ENCODE assay signal across 1 cellular context in the genomic region with DNA sequence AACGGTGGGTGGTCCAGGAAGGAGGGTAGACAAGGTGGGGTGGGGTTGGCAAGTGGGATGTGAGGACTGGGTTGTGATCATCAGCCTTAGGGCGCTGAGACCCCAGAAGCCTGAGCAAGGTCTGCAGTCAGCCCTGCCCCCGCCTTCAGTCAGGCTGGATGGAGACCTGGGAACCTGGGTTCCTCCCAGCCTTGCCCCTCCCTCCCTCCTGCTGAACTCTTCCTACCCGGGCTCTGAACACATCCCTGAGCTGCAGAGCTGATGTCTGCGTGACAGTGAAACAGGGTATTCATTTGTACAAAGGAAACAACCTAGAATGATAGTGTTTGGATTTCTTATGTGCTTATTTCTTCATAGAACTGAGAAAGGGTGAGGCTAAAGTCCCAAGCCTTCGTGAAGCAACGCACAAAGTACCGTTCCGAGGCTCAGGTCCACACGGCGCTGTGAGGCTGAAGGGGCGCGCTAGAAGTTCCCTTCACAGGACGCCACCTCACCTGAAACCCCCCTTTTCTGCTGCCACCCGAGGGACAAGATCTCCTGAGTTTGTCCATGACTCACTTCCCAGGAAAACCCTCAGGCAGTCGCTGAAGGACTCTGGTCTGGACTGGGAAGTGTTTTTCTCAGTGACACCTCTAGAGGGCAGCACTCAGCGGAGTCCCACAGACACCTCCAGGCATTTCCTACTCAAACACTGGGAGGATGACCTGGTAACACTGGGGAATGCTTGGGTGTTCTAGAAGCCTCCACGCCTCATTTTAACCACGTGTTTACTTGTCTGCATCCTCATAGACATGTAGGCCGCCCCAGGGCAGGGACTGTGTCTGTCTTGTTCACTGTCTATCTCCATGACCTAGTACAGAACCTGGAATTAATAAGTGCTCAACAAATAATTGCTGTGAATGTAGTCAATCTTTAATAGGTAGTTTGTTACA.
TF ChIP-seq lines count a peak whose summit lies in the region.

No MANE protein-coding gene starts in this region.

TF ChIP-seq in HepG2, 621 proteins besides CTCF, POLR2A, EP300 and RAD21 (continued from another document and continues in another):
- TF ChIP-seq ZNF841 (CRISPR knock-in tag; IDR thresholded peaks at IDR 0.05; ENCODE audit: borderline replicate concordance) (no peak), ZNF292 (CRISPR knock-in tag; IDR thresholded peaks at IDR 0.05; ENCODE audit: borderline replicate concordance, low read depth) (peak; percentile 39; the same call in 1 of the 2 replicates), ELF1 (CRISPR knock-in tag; IDR thresholded peaks at IDR 0.05) (peak; percentile 55), ZNF547 (CRISPR knock-in tag; IDR thresholded peaks at IDR 0.05) (peak; percentile 57; the same call in 1 of the 2 replicates), TBX2 (CRISPR knock-in tag; IDR thresholded peaks at IDR 0.05; ENCODE audit: borderline replicate concordance) (peak; percentile 49; the same call in 1 of the 2 replicates), DPF2 (CRISPR knock-in tag; IDR thresholded peaks at IDR 0.05; ENCODE audit: borderline replicate concordance, low read depth) (no peak), NPAS2 (CRISPR knock-in tag; IDR thresholded peaks at IDR 0.05; ENCODE audit: borderline replicate concordance) (no peak), ZFP91 (CRISPR knock-in tag; IDR thresholded peaks at IDR 0.05; ENCODE audit: borderline replicate concordance) (no peak; the same call in 1 of the 2 replicates), ZC3H13 (CRISPR knock-in tag; IDR thresholded peaks at IDR 0.05) (no peak), CENPT (CRISPR knock-in tag; IDR thresholded peaks at IDR 0.05; ENCODE audit: low read depth) (no peak), NR1H2 (CRISPR knock-in tag; IDR thresholded peaks at IDR 0.05; ENCODE audit: borderline replicate concordance, low read depth) (no peak), ZNF484 (CRISPR knock-in tag; IDR thresholded peaks at IDR 0.05; ENCODE audit: borderline replicate concordance, low read depth) (no peak), ZBTB34 (CRISPR knock-in tag; IDR thresholded peaks at IDR 0.05) (no peak), ZNF678 (CRISPR knock-in tag; IDR thresholded peaks at IDR 0.05) (no peak), CREM (IDR thresholded peaks at IDR 0.05) (no peak), CREM (CRISPR knock-in tag; IDR thresholded peaks at IDR 0.05) (no peak), RBFOX2 (IDR thresholded peaks at IDR 0.05; ENCODE audit: low read depth, low read length) (no peak), IRF1 (CRISPR knock-in tag; IDR thresholded peaks at IDR 0.05; ENCODE audit: low read depth) (no peak), NR0B2 (CRISPR knock-in tag; IDR thresholded peaks at IDR 0.05) (0 out of 2 replicates have a peak, but pooled peaks have one; percentile 39), HOMEZ (CRISPR knock-in tag; IDR thresholded peaks at IDR 0.05; ENCODE audit: low read depth) (peak; percentile 47; the same call in 1 of the 2 replicates), PRPF4 (IDR thresholded peaks at IDR 0.05; ENCODE audit: low read depth, low read length, poor library complexity, severe bottlenecking) (no peak), MIXL1 (CRISPR knock-in tag; IDR thresholded peaks at IDR 0.05) (peak; percentile 74; the same call in 1 of the 2 replicates), ZMAT5 (CRISPR knock-in tag; IDR thresholded peaks at IDR 0.05; ENCODE audit: borderline replicate concordance, low read depth) (no peak), IKZF4 (CRISPR knock-in tag; IDR thresholded peaks at IDR 0.05; ENCODE audit: borderline replicate concordance, low read depth, not compliant biosample characterization) (no peak), ZNF296 (CRISPR knock-in tag; conservative IDR thresholded peaks at IDR 0.05) (0 out of 2 replicates have a peak, but pooled peaks have one; percentile 19), ZNF598 (CRISPR knock-in tag; IDR thresholded peaks at IDR 0.05; ENCODE audit: borderline replicate concordance) (peak; percentile 88; the same call in 1 of the 2 replicates), ZMYM3 (CRISPR knock-in tag; IDR thresholded peaks at IDR 0.05) (no peak), ZNF496 (CRISPR knock-in tag; IDR thresholded peaks at IDR 0.05; ENCODE audit: insufficient replicate concordance) (no peak), MTF1 (CRISPR knock-in tag; IDR thresholded peaks at IDR 0.05) (no peak), REL (CRISPR knock-in tag; conservative IDR thresholded peaks at IDR 0.05) (no peak), ZNF264 (CRISPR knock-in tag; IDR thresholded peaks at IDR 0.05) (peak; percentile 62; the same call in 1 of the 2 replicates), MLLT10 (CRISPR knock-in tag; IDR thresholded peaks at IDR 0.05) (no peak), SRSF4 (IDR thresholded peaks at IDR 0.05; ENCODE audit: low read depth, low read length, poor library complexity, severe bottlenecking) (no peak), KLF6 (CRISPR knock-in tag; IDR thresholded peaks at IDR 0.05) (peak; percentile 44; the same call in 1 of the 2 replicates), ZNF644 (CRISPR knock-in tag; IDR thresholded peaks at IDR 0.05; ENCODE audit: low read depth) (peak; percentile 88), ZNF747 (CRISPR knock-in tag; IDR thresholded peaks at IDR 0.05; ENCODE audit: borderline replicate concordance) (no peak), ZNF629 (CRISPR knock-in tag; conservative IDR thresholded peaks at IDR 0.05) (no peak), HNF1B (CRISPR knock-in tag; IDR thresholded peaks at IDR 0.05) (no peak), ZNF251 (CRISPR knock-in tag; IDR thresholded peaks at IDR 0.05) (no peak), HOXA7 (CRISPR knock-in tag; IDR thresholded peaks at IDR 0.05) (no peak), NCOA5 (CRISPR knock-in tag; IDR thresholded peaks at IDR 0.05) (no peak), NBN (conservative IDR thresholded peaks at IDR 0.05) (no peak)
- TF ChIP-seq, protein P1, sequence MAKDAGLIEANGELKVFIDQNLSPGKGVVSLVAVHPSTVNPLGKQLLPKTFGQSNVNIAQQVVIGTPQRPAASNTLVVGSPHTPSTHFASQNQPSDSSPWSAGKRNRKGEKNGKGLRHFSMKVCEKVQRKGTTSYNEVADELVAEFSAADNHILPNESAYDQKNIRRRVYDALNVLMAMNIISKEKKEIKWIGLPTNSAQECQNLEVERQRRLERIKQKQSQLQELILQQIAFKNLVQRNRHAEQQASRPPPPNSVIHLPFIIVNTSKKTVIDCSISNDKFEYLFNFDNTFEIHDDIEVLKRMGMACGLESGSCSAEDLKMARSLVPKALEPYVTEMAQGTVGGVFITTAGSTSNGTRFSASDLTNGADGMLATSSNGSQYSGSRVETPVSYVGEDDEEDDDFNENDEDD (CRISPR knock-in tag; IDR thresholded peaks at IDR 0.05; ENCODE audit: borderline replicate concordance) = peak; percentile 52; the same call in 1 of the 2 replicates
- TF ChIP-seq, protein P2, sequence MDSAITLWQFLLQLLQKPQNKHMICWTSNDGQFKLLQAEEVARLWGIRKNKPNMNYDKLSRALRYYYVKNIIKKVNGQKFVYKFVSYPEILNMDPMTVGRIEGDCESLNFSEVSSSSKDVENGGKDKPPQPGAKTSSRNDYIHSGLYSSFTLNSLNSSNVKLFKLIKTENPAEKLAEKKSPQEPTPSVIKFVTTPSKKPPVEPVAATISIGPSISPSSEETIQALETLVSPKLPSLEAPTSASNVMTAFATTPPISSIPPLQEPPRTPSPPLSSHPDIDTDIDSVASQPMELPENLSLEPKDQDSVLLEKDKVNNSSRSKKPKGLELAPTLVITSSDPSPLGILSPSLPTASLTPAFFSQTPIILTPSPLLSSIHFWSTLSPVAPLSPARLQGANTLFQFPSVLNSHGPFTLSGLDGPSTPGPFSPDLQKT (CRISPR knock-in tag; IDR thresholded peaks at IDR 0.05; ENCODE audit: borderline replicate concordance) = no peak
- TF ChIP-seq, protein P3, sequence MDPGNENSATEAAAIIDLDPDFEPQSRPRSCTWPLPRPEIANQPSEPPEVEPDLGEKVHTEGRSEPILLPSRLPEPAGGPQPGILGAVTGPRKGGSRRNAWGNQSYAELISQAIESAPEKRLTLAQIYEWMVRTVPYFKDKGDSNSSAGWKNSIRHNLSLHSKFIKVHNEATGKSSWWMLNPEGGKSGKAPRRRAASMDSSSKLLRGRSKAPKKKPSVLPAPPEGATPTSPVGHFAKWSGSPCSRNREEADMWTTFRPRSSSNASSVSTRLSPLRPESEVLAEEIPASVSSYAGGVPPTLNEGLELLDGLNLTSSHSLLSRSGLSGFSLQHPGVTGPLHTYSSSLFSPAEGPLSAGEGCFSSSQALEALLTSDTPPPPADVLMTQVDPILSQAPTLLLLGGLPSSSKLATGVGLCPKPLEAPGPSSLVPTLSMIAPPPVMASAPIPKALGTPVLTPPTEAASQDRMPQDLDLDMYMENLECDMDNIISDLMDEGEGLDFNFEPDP (CRISPR knock-in tag; conservative IDR thresholded peaks at IDR 0.05) = no peak
- TF ChIP-seq, protein P4, sequence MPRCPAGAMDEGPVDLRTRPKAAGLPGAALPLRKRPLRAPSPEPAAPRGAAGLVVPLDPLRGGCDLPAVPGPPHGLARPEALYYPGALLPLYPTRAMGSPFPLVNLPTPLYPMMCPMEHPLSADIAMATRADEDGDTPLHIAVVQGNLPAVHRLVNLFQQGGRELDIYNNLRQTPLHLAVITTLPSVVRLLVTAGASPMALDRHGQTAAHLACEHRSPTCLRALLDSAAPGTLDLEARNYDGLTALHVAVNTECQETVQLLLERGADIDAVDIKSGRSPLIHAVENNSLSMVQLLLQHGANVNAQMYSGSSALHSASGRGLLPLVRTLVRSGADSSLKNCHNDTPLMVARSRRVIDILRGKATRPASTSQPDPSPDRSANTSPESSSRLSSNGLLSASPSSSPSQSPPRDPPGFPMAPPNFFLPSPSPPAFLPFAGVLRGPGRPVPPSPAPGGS (CRISPR knock-in tag; IDR thresholded peaks at IDR 0.05) = no peak
- TF ChIP-seq, protein P5, sequence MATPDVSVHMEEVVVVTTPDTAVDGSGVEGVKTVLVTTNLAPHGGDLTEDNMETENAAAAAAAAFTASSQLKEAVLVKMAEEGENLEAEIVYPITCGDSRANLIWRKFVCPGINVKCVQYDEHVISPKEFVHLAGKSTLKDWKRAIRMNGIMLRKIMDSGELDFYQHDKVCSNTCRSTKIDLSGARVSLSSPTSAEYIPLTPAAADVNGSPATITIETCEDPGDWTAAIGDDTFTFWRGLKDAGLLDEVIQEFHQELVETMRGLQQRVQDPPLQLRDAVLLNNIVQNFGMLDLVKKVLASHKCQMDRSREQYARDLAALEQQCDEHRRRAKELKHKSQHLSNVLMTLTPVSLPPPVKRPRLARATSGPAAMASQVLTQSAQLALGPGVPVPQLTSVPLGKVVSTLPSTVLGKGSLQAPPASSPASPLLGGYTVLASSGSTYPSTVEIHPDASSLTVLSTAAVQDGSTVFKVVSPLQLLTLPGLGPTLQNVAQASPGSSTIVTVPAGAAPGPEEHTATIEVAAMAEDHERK (CRISPR knock-in tag; IDR thresholded peaks at IDR 0.05; ENCODE audit: low read depth) = no peak
